8 cellular contexts compared by ENCODE assay signal in genomic region chrX:126770179-126770578, GRCh38. TPM values are rescaled to one million over a fixed set of nuclear protein-coding genes. Genes with fewer than 3 reads are reported as not detected.
DNase-seq lines count a peak whose midpoint lies in the region; ATAC-seq and TF ChIP-seq lines count a peak whose summit lies in the region.
"Had no signal": no experiment of that assay in that cellular context is flagged by ENCODE, and none has a peak within 500 bp of the region (broad histone marks: within the 10 kb centered on the region; RNA-seq: fewer than 3 reads in every experiment).

No MANE protein-coding gene starts in this region.

- no peaks in the 10 kb centered on the region for H3K27me3 ChIP-seq in ovary

- WGBS in ovary, 3 donors: 21 to 24% (median 22%) methylated on average over 5 of the region's 5 CpGs

- peak; percentile 5 for DNase-seq in SKM-1 treated with dmso at 0.1 percent for 144 hours (lab: John Stamatoyannopoulos, UW; ENCODE audit: unreplicated experiment)
- peak; percentile 48 for DNase-seq in islet precursor cell
- DNase-seq in dedifferentiated amniotic fluid mesenchymal stem cell (ENCODE audit: extremely low spot score): no peak
- DNase-seq in KG1 (lab: John Stamatoyannopoulos, UW): no peak
- DNase-seq in ovary: no peak

- no peak overlapping the region for H3K27ac ChIP-seq in ovary

- no peak for TF ChIP-seq EP300 in ovary (IDR thresholded peaks at IDR 0.05)

- no peak overlapping the region for H3K4me3 ChIP-seq in ovary

- H3K4me1 ChIP-seq in ovary (ENCODE audit: insufficient read depth): no peaks in the 10 kb centered on the region

- intact Hi-C loops in ovary (cut with DNase I): no loop called here

- no peak for TF ChIP-seq POLR2A in ovary (IDR thresholded peaks at IDR 0.05)

- no peaks in the 10 kb centered on the region for H3K36me3 ChIP-seq in ovary

- ATAC-seq in GM18861 (IDR thresholded peaks at IDR 0.05; ENCODE audit: unreplicated experiment) (peak; percentile 88), HG03354 (IDR thresholded peaks at IDR 0.05; ENCODE audit: poor library complexity, severe bottlenecking, unreplicated experiment) (peak; percentile 82)

- no peaks in the 10 kb centered on the region for H3K9me3 ChIP-seq in ovary

- peak in 1 of 3 donors; percentile 14 for TF ChIP-seq CTCF in ovary (IDR thresholded peaks at IDR 0.05)

RNA-seq across cellular contexts. Expression of gene PRR32, which starts 49.4 kb away (rescaled TPM):
- total RNA-seq in ovary: under 1 TPM in 1 of 7 donors, not detected in 6; 0.46 TPM
- not detected for polyA plus RNA-seq in ovary
- total RNA-seq: RPMI7951 had no signal

Comparison
In these comparisons a context has a peak if more than half of its experiments do, and no peak if none do; other contexts are left out.
1. DNase-seq: peak in SKM-1 treated with dmso at 0.1 percent for 144 hours (single experiment) and islet precursor cell (single experiment); none in dedifferentiated amniotic fluid mesenchymal stem cell (single experiment), KG1 (single experiment) and ovary (0 of 5).